Comparison of ENCODE assay signal across 9 cellular contexts in genomic region chr6:52307900-52308372, GRCh38. TPM values are rescaled to one million over a fixed set of nuclear protein-coding genes. Genes with fewer than 3 reads are reported as not detected.
DNase-seq lines count a peak whose midpoint lies in the region; ATAC-seq and TF ChIP-seq lines count a peak whose summit lies in the region.
"Had no signal": no experiment of that assay in that cellular context is flagged by ENCODE, and none has a peak within 500 bp of the region (broad histone marks: within the 10 kb centered on the region; RNA-seq: fewer than 3 reads in every experiment).

No MANE protein-coding gene starts in this region.

- no peak for ATAC-seq in stimulated activated naive CD8-positive, alpha-beta T cell treated with anti-CD3 and anti-CD28 coated beads, Interleukin-15, Interleukin-2, amounts not matched to agents 100 U/mL and 50 U/mL, for 24 hours
- ATAC-seq in left lung (no peak), GM18867 (IDR thresholded peaks at IDR 0.05; ENCODE audit: unreplicated experiment) (no peak), heart right ventricle (no peak)

- peaks cover 67% of the 10 kb centered on the region for H3K4me1 Mint-ChIP-seq in stimulated activated naive CD8-positive, alpha-beta T cell treated with anti-CD3 and anti-CD28 coated beads, Interleukin-15, Interleukin-2, amounts not matched to agents 100 ng/mL and 50 ng/mL, for 24 hours (ENCODE audit: low read depth)
- H3K4me1 Mint-ChIP-seq in T-helper 1 cell treated with Interleukin-12 subunit alpha and Interleukin-12 subunit beta and Interleukin-4 antibody, amounts not matched to agents 30 μg/mL and 1 μg/mL, for 36 hours (ENCODE audit: low read depth) = peaks cover 50% of the 10 kb centered on the region
- peaks cover 24% of the 10 kb centered on the region for H3K4me1 Mint-ChIP-seq in HFFc6 (ENCODE audit: low read depth)

- intact Hi-C loops in left lung (cut with DNase I) = no loop called here
- intact Hi-C loops in heart right ventricle (cut with DNase I) = no loop called here

- peak overlapping the region; percentile 30 to 66 for H3K27ac ChIP-seq in left lung
- H3K27ac ChIP-seq in urinary bladder (ENCODE audit: low read depth) = peak overlapping the region; percentile 31
- peak overlapping the region in 1 of 10 donors; percentile 84 for H3K27ac ChIP-seq in heart right ventricle

- H3K36me3 Mint-ChIP-seq in stimulated activated naive CD8-positive, alpha-beta T cell treated with anti-CD3 and anti-CD28 coated beads, Interleukin-15, Interleukin-2, amounts not matched to agents 100 ng/mL and 50 ng/mL, for 24 hours (ENCODE audit: low read depth) = no peaks in the 10 kb centered on the region
- H3K36me3 Mint-ChIP-seq in T-helper 1 cell treated with Interleukin-12 subunit alpha and Interleukin-12 subunit beta and Interleukin-4 antibody, amounts not matched to agents 30 μg/mL and 1 μg/mL, for 36 hours (ENCODE audit: low read depth) = no peaks in the 10 kb centered on the region
- H3K36me3 Mint-ChIP-seq in HFFc6 (ENCODE audit: low read depth) = no peaks in the 10 kb centered on the region

- H3K4me3 ChIP-seq in left lung (no peak overlapping the region), urinary bladder (ENCODE audit: low read depth, low read length) (no peak overlapping the region), heart right ventricle (no peak overlapping the region)

- H3K4me3 Mint-ChIP-seq in stimulated activated naive CD8-positive, alpha-beta T cell treated with anti-CD3 and anti-CD28 coated beads, Interleukin-15, Interleukin-2, amounts not matched to agents 100 ng/mL and 50 ng/mL, for 24 hours = peak overlapping the region; percentile 65
- H3K4me3 Mint-ChIP-seq in T-helper 1 cell treated with Interleukin-12 subunit alpha and Interleukin-12 subunit beta and Interleukin-4 antibody, amounts not matched to agents 30 μg/mL and 1 μg/mL, for 36 hours = peak overlapping the region; percentile 63
- no peak overlapping the region for H3K4me3 Mint-ChIP-seq in HFFc6

- H3K9me3 ChIP-seq in left lung = no peaks in the 10 kb centered on the region
- H3K9me3 ChIP-seq in heart right ventricle = no peaks in the 10 kb centered on the region
- H3K9me3 ChIP-seq: BE2C had no signal

- no peaks in the 10 kb centered on the region for H3K9me3 Mint-ChIP-seq in stimulated activated naive CD8-positive, alpha-beta T cell treated with anti-CD3 and anti-CD28 coated beads, Interleukin-15, Interleukin-2, amounts not matched to agents 100 ng/mL and 50 ng/mL, for 24 hours
- H3K9me3 Mint-ChIP-seq in T-helper 1 cell treated with Interleukin-12 subunit alpha and Interleukin-12 subunit beta and Interleukin-4 antibody, amounts not matched to agents 30 μg/mL and 1 μg/mL, for 36 hours = no peaks in the 10 kb centered on the region
- H3K9me3 Mint-ChIP-seq in HFFc6 = no peaks in the 10 kb centered on the region

- no peaks in the 10 kb centered on the region for H3K36me3 ChIP-seq in left lung
- no peaks in the 10 kb centered on the region for H3K36me3 ChIP-seq in urinary bladder (ENCODE audit: insufficient read depth)
- no peaks in the 10 kb centered on the region for H3K36me3 ChIP-seq in heart right ventricle
- H3K36me3 ChIP-seq: BE2C had no signal

- WGBS in urinary bladder = 55% methylated on average over 1 of the region's 1 CpG
- 32 to 57% methylated on average over 1 of the region's 1 CpG for WGBS in heart right ventricle, 2 donors

- peak overlapping the region; percentile 67 for H3K27ac Mint-ChIP-seq in stimulated activated naive CD8-positive, alpha-beta T cell treated with anti-CD3 and anti-CD28 coated beads, Interleukin-15, Interleukin-2, amounts not matched to agents 100 ng/mL and 50 ng/mL, for 24 hours
- H3K27ac Mint-ChIP-seq in T-helper 1 cell treated with Interleukin-12 subunit alpha and Interleukin-12 subunit beta and Interleukin-4 antibody, amounts not matched to agents 30 μg/mL and 1 μg/mL, for 36 hours = peak overlapping the region; percentile 87
- no peak overlapping the region for H3K27ac Mint-ChIP-seq in HFFc6

- TF ChIP-seq CTCF in left lung (IDR thresholded peaks at IDR 0.05) (no peak), HFFc6 (IDR thresholded peaks at IDR 0.05) (no peak), heart right ventricle (IDR thresholded peaks at IDR 0.05) (no peak)

- H3K27me3 ChIP-seq in left lung = no peaks in the 10 kb centered on the region
- no peaks in the 10 kb centered on the region for H3K27me3 ChIP-seq in heart right ventricle
- H3K27me3 ChIP-seq: BE2C had no signal

- no peaks in the 10 kb centered on the region for H3K27me3 Mint-ChIP-seq in stimulated activated naive CD8-positive, alpha-beta T cell treated with anti-CD3 and anti-CD28 coated beads, Interleukin-15, Interleukin-2, amounts not matched to agents 100 ng/mL and 50 ng/mL, for 24 hours
- H3K27me3 Mint-ChIP-seq in T-helper 1 cell treated with Interleukin-12 subunit alpha and Interleukin-12 subunit beta and Interleukin-4 antibody, amounts not matched to agents 30 μg/mL and 1 μg/mL, for 36 hours (ENCODE audit: low read depth) = peaks cover 4% of the 10 kb centered on the region
- H3K27me3 Mint-ChIP-seq in HFFc6 (ENCODE audit: insufficient read depth) = peaks cover 1% of the 10 kb centered on the region

- H3K4me1 ChIP-seq in left lung (peaks cover 17 to 47% of the 10 kb centered on the region in 2 donors), urinary bladder (ENCODE audit: insufficient read depth) (no peaks in the 10 kb centered on the region), heart right ventricle (peaks cover 0 to 52% (median 28%) of the 10 kb centered on the region in 9 donors)

- DNase-seq in stimulated activated naive CD8-positive, alpha-beta T cell treated with anti-CD3 and anti-CD28 coated beads, Interleukin-15, Interleukin-2, amounts not matched to agents 100 U/mL and 50 U/mL, for 24 hours = no peak
- DNase-seq in left lung (no peak), HFFc6 (no peak), heart right ventricle (no peak)
- DNase-seq: BE2C had no signal

RNA-seq across cellular contexts. Expression of gene MCM3, which starts 23.4 kb away (rescaled TPM):
- total RNA-seq in left lung (10 to 100 TPM; 38.9 to 67.6 TPM), urinary bladder (45.8 TPM), heart right ventricle (10 to 100 TPM; 18.0 to 28.5 (median 25.9) TPM)
- polyA plus RNA-seq in urinary bladder (48.8 TPM), heart right ventricle (10 to 100 TPM in 1 of 2 donors, 1 to 10 TPM in 1; 9.7 to 29.7 TPM)
- total RNA-seq in HFFc6 (2021; fragmentation: NEBNext Ultra II Directional; extraction: Animal tissue kit (Norgen Biotek cat#: 25700)) = 10 to 100 TPM; 32.5 to 57.6 (median 54.5) TPM

RNA-seq across cellular contexts. Expression of gene PAQR8, which starts 54.0 kb away (rescaled TPM):
- total RNA-seq in left lung (10 to 100 TPM in 1 of 2 donors, 1 to 10 TPM in 1; 9.3 to 15.6 TPM), urinary bladder (15.4 TPM), heart right ventricle (1 to 10 TPM; 1.5 to 6.3 (median 3.0) TPM)
- polyA plus RNA-seq in urinary bladder (12.1 TPM), heart right ventricle (1 to 10 TPM; 1.0 to 2.4 TPM)
- total RNA-seq in HFFc6 (2021; fragmentation: NEBNext Ultra II Directional; extraction: Animal tissue kit (Norgen Biotek cat#: 25700)) = 1 to 10 TPM; 2.8 to 3.8 (median 3.1) TPM
